In the genomic region with DNA sequence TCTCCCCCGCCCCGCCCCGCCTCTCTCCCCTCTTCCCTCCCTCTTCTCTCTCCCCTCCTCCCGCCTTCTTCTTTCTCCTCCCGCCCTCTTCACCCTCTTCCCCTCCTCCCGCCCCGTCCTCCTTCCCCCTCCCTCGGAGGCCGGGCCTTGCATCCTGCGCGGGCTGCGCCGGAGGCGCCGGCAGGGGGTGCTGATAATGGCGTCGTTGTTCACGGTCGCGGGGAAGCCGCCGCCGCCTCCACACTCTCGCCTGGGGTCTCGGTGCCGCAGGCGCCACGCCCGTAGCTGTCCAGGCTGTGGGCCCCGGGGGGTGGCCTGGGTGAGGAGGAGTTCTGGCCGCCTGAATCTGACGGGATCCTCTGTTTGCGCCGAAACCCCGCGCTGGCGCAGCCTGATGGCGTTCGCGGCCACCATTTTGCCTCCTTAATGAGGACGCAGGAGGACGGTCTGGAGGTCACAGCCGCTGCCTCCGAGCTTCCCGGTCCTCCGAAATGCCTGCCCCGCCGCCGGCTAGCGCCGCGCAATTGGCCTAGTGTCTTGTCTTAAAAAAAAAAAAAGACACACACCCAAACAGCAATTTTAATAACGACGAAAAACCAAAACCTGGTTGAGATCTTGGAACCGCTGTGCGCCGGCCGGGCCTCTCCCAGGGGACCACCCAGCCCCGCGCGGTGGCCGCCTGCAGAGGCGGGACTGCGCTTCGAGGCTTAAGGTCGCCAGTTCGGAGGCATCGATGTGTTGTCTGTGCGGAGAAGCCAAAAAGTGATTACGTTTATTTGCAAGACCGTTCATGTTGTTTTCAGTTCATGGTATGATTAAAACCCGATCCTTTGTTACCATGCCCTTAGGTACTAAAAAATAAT, we compare ENCODE assay signal across 8 cellular contexts.
A peak's percentile ranks its signal among the peaks of the same experiment; 100 is the strongest.
DNase-seq lines count a peak whose midpoint lies in the region; TF ChIP-seq lines count a peak whose summit lies in the region.

No MANE protein-coding gene starts in this region.

- H3K27ac Mint-ChIP-seq in HFFc6 = peak overlapping the region; percentile 98
- peak overlapping the region; percentile 98 for H3K27ac Mint-ChIP-seq in activated naive CD4-positive, alpha-beta T cell treated with anti-CD3 and anti-CD28 coated beads for 36 hours

- peaks cover 3% of the 10 kb centered on the region; the same call in 1 of the 2 replicates for H3K36me3 ChIP-seq in SJSA1
- no peaks in the 10 kb centered on the region for H3K36me3 ChIP-seq in suprapubic skin

- 0 out of 2 replicates have a peak, but pooled peaks cover 4% of the 10 kb centered on the region for H3K36me3 Mint-ChIP-seq in HFFc6 (ENCODE audit: low read depth)
- peaks cover 1% of the 10 kb centered on the region for H3K36me3 Mint-ChIP-seq in activated naive CD4-positive, alpha-beta T cell treated with anti-CD3 and anti-CD28 coated beads for 36 hours (ENCODE audit: low read depth)

- peak overlapping the region; percentile 100 for H3K27ac ChIP-seq in SJSA1
- H3K27ac ChIP-seq in suprapubic skin = peak overlapping the region; percentile 99

- H3K4me3 ChIP-seq in GM08714 (ENCODE audit: low read length) (peak overlapping the region; percentile 84), SJSA1 (peak overlapping the region; percentile 87), suprapubic skin (peak overlapping the region; percentile 84)

- H3K27me3 Mint-ChIP-seq in HFFc6 (ENCODE audit: insufficient read depth) = peaks cover 1% of the 10 kb centered on the region
- no peaks in the 10 kb centered on the region for H3K27me3 Mint-ChIP-seq in activated naive CD4-positive, alpha-beta T cell treated with anti-CD3 and anti-CD28 coated beads for 36 hours (ENCODE audit: low read depth)

- H3K4me1 ChIP-seq in SJSA1 (replicated peaks) (peaks cover 25% of the 10 kb centered on the region), suprapubic skin (peaks cover 13% of the 10 kb centered on the region)

- TF ChIP-seq EP300 in suprapubic skin (IDR thresholded peaks at IDR 0.05) = no peak

- H3K4me3 Mint-ChIP-seq in HFFc6 = peak overlapping the region; percentile 94
- peak overlapping the region; percentile 93 for H3K4me3 Mint-ChIP-seq in activated naive CD4-positive, alpha-beta T cell treated with anti-CD3 and anti-CD28 coated beads for 36 hours

- H3K4me1 Mint-ChIP-seq in HFFc6 (ENCODE audit: low read depth) = peaks cover 36% of the 10 kb centered on the region
- peaks cover 11% of the 10 kb centered on the region for H3K4me1 Mint-ChIP-seq in activated naive CD4-positive, alpha-beta T cell treated with anti-CD3 and anti-CD28 coated beads for 36 hours (ENCODE audit: low read depth)

- no peaks in the 10 kb centered on the region for H3K27me3 ChIP-seq in SJSA1 (replicated peaks)
- no peaks in the 10 kb centered on the region for H3K27me3 ChIP-seq in suprapubic skin

- peak; percentile 94 for DNase-seq in HFFc6
- peak; percentile 88 for DNase-seq in MV-4-11 (lab: John Stamatoyannopoulos, UW)
- DNase-seq in SJSA1 (ENCODE audit: low read depth in 1 of 2, low spot score in 2 of 2) = peak; percentile 98 to 99
- DNase-seq in activated naive CD4-positive, alpha-beta T cell treated with anti-CD3 and anti-CD28 coated beads for 36 hours = peak; percentile 93
- DNase-seq in germinal center (ENCODE audit: low spot score) = peak; percentile 81
- DNase-seq in nucleus accumbens (lab: John Stamatoyannopoulos, UW) = peak; percentile 48 to 100 (median 95)
- DNase-seq in suprapubic skin (ENCODE audit: low spot score in 2 of 2) = peak; percentile 96

- CTCF ChIA-PET in activated naive CD4-positive, alpha-beta T cell treated with anti-CD3 and anti-CD28 coated beads for 36 hours (lab: Charles Lee) = interaction anchor here (0.6 to 1.5 kb wide), 2 partner anchors 72 to 169 kb away, joined by 3 to 4 read pairs; no protein-coding TSS in a partner anchor

- TF ChIP-seq POLR2A in suprapubic skin (IDR thresholded peaks at IDR 0.05) = peak in 1 of 2 donors; percentile 78

- H3K9me3 ChIP-seq in SJSA1 (replicated peaks) (no peaks in the 10 kb centered on the region), suprapubic skin (no peaks in the 10 kb centered on the region)

- no peaks in the 10 kb centered on the region for H3K9me3 Mint-ChIP-seq in HFFc6
- H3K9me3 Mint-ChIP-seq in activated naive CD4-positive, alpha-beta T cell treated with anti-CD3 and anti-CD28 coated beads for 36 hours = no peaks in the 10 kb centered on the region

- TF ChIP-seq CTCF in HFFc6 (IDR thresholded peaks at IDR 0.05) (peak; percentile 75), suprapubic skin (IDR thresholded peaks at IDR 0.05) (peak in 1 of 2 donors; percentile 52)

- intact Hi-C loops in activated naive CD4-positive, alpha-beta T cell treated with anti-CD3 and anti-CD28 coated beads for 36 hours (cut with micrococcal nuclease) = loop anchor here (1.0 to 10.0 kb wide), 14 partner anchors 52 to 1961 kb away; partner anchors contain the start of genes AHCTF1, CEP170, COX20 and HNRNPU

- under 1% methylated on average over 41 of the region's 72 CpGs for WGBS in suprapubic skin

Comparison
In these comparisons a context has a peak if more than half of its experiments do, and no peak if none do; other contexts are left out.
1. Peak in every context shown above with its lines: DNase-seq, H3K4me3 ChIP-seq and H3K27ac ChIP-seq.